ENCODE assay signal across 1 cellular context in genomic region chr20:50367104-50367674, GRCh38.
TF ChIP-seq lines count a peak whose summit lies in the region.

No MANE protein-coding gene starts in this region.

TF ChIP-seq in HepG2, 621 proteins besides CTCF, POLR2A, EP300 and RAD21 (continued from another document):
- TF ChIP-seq TIGD3 (CRISPR knock-in tag; IDR thresholded peaks at IDR 0.05; ENCODE audit: borderline replicate concordance), result no peak
- no peak for TF ChIP-seq ZNF343 (CRISPR knock-in tag; IDR thresholded peaks at IDR 0.05)
- TF ChIP-seq, protein P1, sequence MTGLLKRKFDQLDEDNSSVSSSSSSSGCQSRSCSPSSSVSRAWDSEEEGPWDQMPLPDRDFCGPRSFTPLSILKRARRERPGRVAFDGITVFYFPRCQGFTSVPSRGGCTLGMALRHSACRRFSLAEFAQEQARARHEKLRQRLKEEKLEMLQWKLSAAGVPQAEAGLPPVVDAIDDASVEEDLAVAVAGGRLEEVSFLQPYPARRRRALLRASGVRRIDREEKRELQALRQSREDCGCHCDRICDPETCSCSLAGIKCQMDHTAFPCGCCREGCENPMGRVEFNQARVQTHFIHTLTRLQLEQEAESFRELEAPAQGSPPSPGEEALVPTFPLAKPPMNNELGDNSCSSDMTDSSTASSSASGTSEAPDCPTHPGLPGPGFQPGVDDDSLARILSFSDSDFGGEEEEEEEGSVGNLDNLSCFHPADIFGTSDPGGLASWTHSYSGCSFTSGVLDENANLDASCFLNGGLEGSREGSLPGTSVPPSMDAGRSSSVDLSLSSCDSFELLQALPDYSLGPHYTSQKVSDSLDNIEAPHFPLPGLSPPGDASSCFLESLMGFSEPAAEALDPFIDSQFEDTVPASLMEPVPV (CRISPR knock-in tag; IDR thresholded peaks at IDR 0.05), result no peak
- TF ChIP-seq NFYC (CRISPR knock-in tag; IDR thresholded peaks at IDR 0.05), result no peak
